ENCODE assay signal across 8 cellular contexts in genomic region chr4:139555705-139556070, GRCh38. TPM values are rescaled to one million over a fixed set of nuclear protein-coding genes. Genes with fewer than 3 reads are reported as not detected.
DNase-seq lines count a peak whose midpoint lies in the region; ATAC-seq and TF ChIP-seq lines count a peak whose summit lies in the region.

No MANE protein-coding gene starts in this region.

- H3K9me3 Mint-ChIP-seq in activated B cell treated with CpG ODN at 0.5 μM for 24 hours, result no peaks in the 10 kb centered on the region

- peak; percentile 42 for DNase-seq in SKM-1 treated with dmso at 0.1 percent for 144 hours (lab: John Stamatoyannopoulos, UW; ENCODE audit: unreplicated experiment)
- DNase-seq in SKM-1 (lab: John Stamatoyannopoulos, UW; ENCODE audit: unreplicated experiment), result no peak
- DNase-seq in activated B cell treated with CpG ODN at 0.5 μM for 24 hours, result no peak
- DNase-seq in foreskin fibroblast, result peak in 1 of 2 donors; percentile 72
- no peak for DNase-seq in cerebellar nuclear complex (lab: John Stamatoyannopoulos, UW)
- DNase-seq in occipital lobe (lab: John Stamatoyannopoulos, UW), result no peak

- peak overlapping the region; percentile 99 for H3K4me3 Mint-ChIP-seq in activated B cell treated with CpG ODN at 0.5 μM for 24 hours

- peaks cover 16% of the 10 kb centered on the region for H3K36me3 Mint-ChIP-seq in activated B cell treated with CpG ODN at 0.5 μM for 24 hours (ENCODE audit: low read depth)

- H3K4me3 ChIP-seq in foreskin fibroblast (ENCODE audit: low read depth in 1 of 2, low read length in 2 of 2) (peak overlapping the region; percentile 81 to 91), neutrophil (ENCODE audit: low read depth in 1 of 2, low read length in 1 of 2) (peak overlapping the region; percentile 69 to 74)

- ATAC-seq in HG02981 (IDR thresholded peaks at IDR 0.05; ENCODE audit: unreplicated experiment) (peak; percentile 14), activated B cell treated with CpG ODN at 0.5 μM for 24 hours (ENCODE audit: low read depth) (peak; percentile 5)

- H3K4me1 ChIP-seq in neutrophil (ENCODE audit: control insufficient read depth in 1 of 2, insufficient read depth in 1 of 2, low read depth in 1 of 2, low read length in 1 of 2), result peaks cover 29 to 41% of the 10 kb centered on the region in 2 experiments

- POLR2A ChIA-PET in activated B cell treated with CpG ODN at 0.5 μM for 24 hours (lab: Charles Lee), result interaction anchor here (0.6 to 3.4 kb wide), 11 partner anchors 8 to 968 kb away, joined by 3 to 19 read pairs (median 4); partner anchors contain the start of genes ELF2, ELMOD2, NAA15 and NDUFC1

- peak overlapping the region; percentile 97 for H3K27ac Mint-ChIP-seq in activated B cell treated with CpG ODN at 0.5 μM for 24 hours

- peak overlapping the region; percentile 54 for H3K27ac ChIP-seq in neutrophil

- H3K9me3 ChIP-seq in neutrophil, result no peaks in the 10 kb centered on the region

- CTCF ChIA-PET in activated B cell treated with CpG ODN at 0.5 μM for 24 hours (lab: Charles Lee), result interaction anchor here (0.9 to 1.1 kb wide), 2 partner anchors 102 to 525 kb away, joined by 3 to 4 read pairs; no protein-coding TSS in a partner anchor

- TF ChIP-seq CTCF in activated B cell treated with CpG ODN at 0.5 μM for 24 hours (IDR thresholded peaks at IDR 0.05), result no peak
- TF ChIP-seq CTCF in foreskin fibroblast (IDR thresholded peaks at IDR 0.05; ENCODE audit: low read depth, low read length), result no peak
- no peak for TF ChIP-seq CTCF in neutrophil (IDR thresholded peaks at IDR 0.05)

- H3K27me3 Mint-ChIP-seq in activated B cell treated with CpG ODN at 0.5 μM for 24 hours, result no peaks in the 10 kb centered on the region

- peaks cover 60% of the 10 kb centered on the region for H3K4me1 Mint-ChIP-seq in activated B cell treated with CpG ODN at 0.5 μM for 24 hours

- no peaks in the 10 kb centered on the region for H3K36me3 ChIP-seq in neutrophil

- peaks cover 79% of the 10 kb centered on the region for H3K27me3 ChIP-seq in neutrophil

- intact Hi-C loops in activated B cell treated with CpG ODN at 0.5 μM for 24 hours (cut with micrococcal nuclease), result loop anchor here (1.0 to 5.0 kb wide), 10 partner anchors 25 to 969 kb away; partner anchors contain the start of genes ELMOD2, MAML3, NAA15 and SCOC

RNA-seq across cellular contexts. Expression of gene SETD7, which starts 0.3 kb away (rescaled TPM):
- 10.3 and 11.1 TPM in 2 replicates for total RNA-seq in activated B cell treated with CpG ODN at 0.5 μM for 24 hours
- total RNA-seq in occipital lobe, result 42.7 TPM
